Comparison of ENCODE assay signal across 23 cellular contexts in the genomic region with DNA sequence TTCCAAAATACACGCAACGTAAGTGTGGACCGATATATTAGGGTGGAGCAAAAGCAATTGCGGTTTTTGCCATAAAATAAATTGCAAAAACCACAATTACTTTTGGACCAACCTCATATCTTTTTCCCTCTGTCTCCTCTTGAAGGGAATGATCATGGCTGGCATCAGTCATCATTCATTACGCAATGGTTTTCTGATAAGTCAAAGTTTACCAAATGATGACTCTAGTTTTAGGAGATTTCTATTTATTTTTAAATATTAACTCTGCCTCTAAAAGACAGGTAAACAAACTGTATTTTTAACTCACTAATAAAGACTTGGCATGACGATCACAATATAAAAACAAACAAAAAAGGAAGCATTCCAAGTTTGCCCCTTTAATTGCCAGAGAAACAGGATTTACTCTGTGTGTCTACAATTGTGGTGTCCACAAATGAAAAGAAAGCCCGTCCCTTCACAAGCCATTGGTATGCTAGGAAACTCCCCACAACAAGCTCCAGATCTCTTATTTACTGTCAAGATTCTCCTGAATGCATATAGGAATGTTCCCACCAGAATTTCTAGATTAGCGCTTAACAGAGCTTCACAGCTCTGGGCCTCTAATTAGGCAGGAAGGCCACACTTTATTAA.
DNase-seq lines count a peak whose midpoint lies in the region; ATAC-seq and TF ChIP-seq lines count a peak whose summit lies in the region.
"Had no signal": no experiment of that assay in that cellular context is flagged by ENCODE, and none has a peak within 500 bp of the region (broad histone marks: within the 10 kb centered on the region; RNA-seq: fewer than 3 reads in every experiment).

No MANE protein-coding gene starts in this region.

- H3K4me1 ChIP-seq in iPS-20b (ENCODE audit: insufficient read depth, low read length), result peaks cover 11% of the 10 kb centered on the region; the same call in 1 of the 2 replicates
- H3K4me1 ChIP-seq in gastrocnemius medialis, result peaks cover 52 to 62% of the 10 kb centered on the region in 2 donors

- no peaks in the 10 kb centered on the region for H3K27me3 ChIP-seq in iPS-20b (ENCODE audit: insufficient read depth, low read length)
- H3K27me3 ChIP-seq in gastrocnemius medialis, result no peaks in the 10 kb centered on the region
- H3K27me3 ChIP-seq: testis had no signal

- DNase-seq in ELF-1 (ENCODE audit: low read depth, low spot score) (peak; percentile 12), gastrocnemius medialis (no peak), midbrain (lab: John Stamatoyannopoulos, UW) (no peak)
- no peak for DNase-seq in activated CD4-positive, alpha-beta T cell treated with anti-CD3 and anti-CD28 coated beads for 4 hours
- DNase-seq: activated CD8-positive, alpha-beta T cell treated with anti-CD3 and anti-CD28 coated beads for 36 hours; activated naive CD4-positive, alpha-beta T cell; activated T-cell treated with anti-CD3 and anti-CD28 coated beads, Interleukin-2, amount 50 U/mL, for 1 hour; AML-193; amygdala; effector memory CD8-positive, alpha-beta T cell; head of caudate nucleus; HFFc6; islet precursor cell; mesenchymal stem cell; NCI-H1092 treated with DMSO at 0.1 percent for 48 hours; NCI-H2081 treated with DMSO at 0.1 percent for 48 hours; SHP77 treated with DMSO at 0.1 percent for 48 hours; testis; WERI-Rb-1 had no signal

- H3K36me3 ChIP-seq in iPS-20b (ENCODE audit: insufficient read depth, low read depth, low read length) (no peaks in the 10 kb centered on the region; the same call in 1 of the 2 replicates), gastrocnemius medialis (no peaks in the 10 kb centered on the region)
- H3K36me3 ChIP-seq: WERI-Rb-1 had no signal

- H3K27ac ChIP-seq in VCaP (peak overlapping the region; percentile 92), iPS-20b (ENCODE audit: low read length) (peak overlapping the region; percentile 48), gastrocnemius medialis (peak overlapping the region; percentile 73 to 91 (median 81))
- H3K27ac ChIP-seq: KMS-11, testis, WERI-Rb-1 had no signal

- H3K9me3 ChIP-seq in iPS-20b (ENCODE audit: insufficient read depth, low read depth, low read length), result no peaks in the 10 kb centered on the region
- H3K9me3 ChIP-seq in gastrocnemius medialis, result no peaks in the 10 kb centered on the region
- H3K9me3 ChIP-seq: testis had no signal

- ATAC-seq in gastrocnemius medialis, result no peak
- ATAC-seq in HG03095 (IDR thresholded peaks at IDR 0.05; ENCODE audit: unreplicated experiment), result no peak
- ATAC-seq: activated CD8-positive, alpha-beta T cell treated with anti-CD3 and anti-CD28 coated beads for 36 hours; effector memory CD8-positive, alpha-beta T cell had no signal

- in situ Hi-C loops in gastrocnemius medialis (cut with MboI; ENCODE audit: low sequenced_read_pairs in 4 of 4), result no loop called here

- TF ChIP-seq CTCF in VCaP (conservative IDR thresholded peaks at IDR 0.05) (no peak), gastrocnemius medialis (IDR thresholded peaks at IDR 0.05 in 4 of 5, conservative IDR thresholded peaks at IDR 0.05 in 1 of 5) (no peak)

- intact Hi-C loops in gastrocnemius medialis (cut with DNase I; ENCODE audit: low total_unique reads), result loop anchor here (10.0 kb wide), 1 partner anchor 56 kb away; the partner anchor contains the start of gene IRS1

- no peak overlapping the region for H3K9ac ChIP-seq in iPS-20b (ENCODE audit: low read depth, low read length)
- H3K9ac ChIP-seq: KMS-11 had no signal

- TF ChIP-seq POLR2A in gastrocnemius medialis (IDR thresholded peaks at IDR 0.05), result no peak

- H3K4me3 ChIP-seq in iPS-20b (ENCODE audit: low read length) (no peak overlapping the region), gastrocnemius medialis (no peak overlapping the region)
- H3K4me3 ChIP-seq: testis had no signal
